ENCODE assay signal across 11 cellular contexts in the genomic region with DNA sequence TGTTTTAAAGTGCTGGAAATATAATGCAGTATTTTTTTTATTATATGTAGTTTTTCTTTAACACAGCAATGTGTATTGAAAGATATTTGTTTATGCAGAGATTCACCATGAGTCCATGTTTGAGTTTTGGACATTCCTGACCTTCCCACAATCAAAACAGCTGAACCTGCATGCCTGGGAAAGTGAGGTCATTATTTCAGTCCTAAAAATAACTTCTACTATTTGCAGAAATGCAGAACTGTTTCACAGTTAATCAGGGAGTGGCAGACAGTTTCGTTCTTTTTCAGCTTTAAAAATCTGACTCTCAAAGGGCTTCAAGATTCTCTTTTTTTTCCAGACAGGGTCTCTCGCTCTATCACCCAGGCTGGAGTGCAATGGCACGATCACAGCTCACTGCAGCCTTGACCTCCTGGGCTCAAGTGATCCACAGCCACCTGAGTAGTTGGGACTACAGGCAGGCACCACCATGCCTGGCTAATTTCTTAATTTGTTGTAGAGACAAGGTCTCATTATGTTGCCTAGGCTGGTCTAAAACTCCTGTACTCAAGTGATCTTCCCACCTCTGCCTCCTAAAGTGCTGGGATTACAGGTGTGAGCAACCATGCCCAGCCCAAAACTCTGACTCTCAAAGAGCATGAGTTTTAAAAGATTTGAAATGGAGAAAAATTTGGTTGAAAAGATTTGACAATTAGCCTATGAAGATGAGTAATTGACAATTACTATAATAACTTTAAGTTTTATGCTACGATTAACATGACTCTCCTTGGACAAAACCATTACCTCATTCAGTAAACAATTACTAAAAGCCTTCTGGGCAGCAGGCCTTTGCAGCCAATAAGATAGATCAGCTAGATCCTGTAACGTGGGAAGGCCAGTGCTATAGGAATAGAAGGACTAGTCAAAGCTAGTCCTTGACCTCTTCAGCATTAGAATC. TPM values are rescaled to one million over a fixed set of nuclear protein-coding genes. Genes with fewer than 3 reads are reported as not detected.
DNase-seq lines count a peak whose midpoint lies in the region; ATAC-seq and TF ChIP-seq lines count a peak whose summit lies in the region.
"Had no signal": no experiment of that assay in that cellular context is flagged by ENCODE, and none has a peak within 500 bp of the region (broad histone marks: within the 10 kb centered on the region; RNA-seq: fewer than 3 reads in every experiment).

No MANE protein-coding gene starts in this region.

- H2AFZ ChIP-seq in smooth muscle cell (ENCODE audit: low read depth): no peak overlapping the region

- H3K79me2 ChIP-seq in smooth muscle cell (ENCODE audit: low read depth): peaks cover 58% of the 10 kb centered on the region

- peak overlapping the region; percentile 37 for H3K4me2 ChIP-seq in smooth muscle cell

- H3K9ac ChIP-seq in smooth muscle cell (ENCODE audit: low read depth): peak overlapping the region; percentile 31

- H4K20me1 ChIP-seq in smooth muscle cell (ENCODE audit: low read depth): peaks cover 52% of the 10 kb centered on the region

- H3F3A ChIP-seq in smooth muscle cell (ENCODE audit: low read depth): peaks cover 70% of the 10 kb centered on the region

- H3K27ac ChIP-seq in SJCRH30 (peak overlapping the region; percentile 78), smooth muscle cell (ENCODE audit: low read depth) (peak overlapping the region; percentile 89)

- WGBS in smooth muscle cell (ENCODE audit: low lambda C conversion rate): 65% methylated on average over 5 of the region's 5 CpGs

- H3K4me3 ChIP-seq in SJCRH30: no peak overlapping the region
- H3K4me3 ChIP-seq in fibroblast of villous mesenchyme (ENCODE audit: low read depth, low read length): no peak overlapping the region
- H3K4me3 ChIP-seq in smooth muscle cell: no peak overlapping the region

- H3K36me3 ChIP-seq in SJCRH30 (peaks cover 54% of the 10 kb centered on the region), smooth muscle cell (ENCODE audit: low read depth) (peaks cover 3% of the 10 kb centered on the region)

- H3K27me3 ChIP-seq in SJCRH30 (no peaks in the 10 kb centered on the region), smooth muscle cell (ENCODE audit: low read depth) (no peaks in the 10 kb centered on the region)

- TF ChIP-seq CTCF in GM20000 (IDR thresholded peaks at IDR 0.05; ENCODE audit: extremely low read depth, missing control alignments) (no peak), fibroblast of villous mesenchyme (IDR thresholded peaks at IDR 0.05; ENCODE audit: insufficient read depth, low read depth, low read length) (no peak), smooth muscle cell (IDR thresholded peaks at IDR 0.05; ENCODE audit: borderline replicate concordance, insufficient read depth, poor library complexity, severe bottlenecking) (no peak)

- ATAC-seq in HG03108 (IDR thresholded peaks at IDR 0.05; ENCODE audit: unreplicated experiment) (no peak), GM19328 (IDR thresholded peaks at IDR 0.05; ENCODE audit: unreplicated experiment) (no peak)

- H3K4me1 ChIP-seq in SJCRH30: peaks cover 32% of the 10 kb centered on the region
- peaks cover 17% of the 10 kb centered on the region for H3K4me1 ChIP-seq in smooth muscle cell (ENCODE audit: low read depth)

- DNase-seq in GM20000 (ENCODE audit: low spot score): peak; percentile 44
- DNase-seq in SJCRH30: peak; percentile 19 to 50
- peak; percentile 74 for DNase-seq in fibroblast of villous mesenchyme (ENCODE audit: low read depth)
- no peak for DNase-seq in smooth muscle cell (lab: John Stamatoyannopoulos, UW; ENCODE audit: unreplicated experiment)
- DNase-seq in NCI-H146 treated with DMSO at 0.1 percent for 48 hours (lab: John Stamatoyannopoulos, UW; ENCODE audit: unreplicated experiment): no peak
- no peak for DNase-seq in NCI-H187 (lab: John Stamatoyannopoulos, UW)
- DNase-seq: foreskin melanocyte, H7, SHP77 had no signal

- H3K9me3 ChIP-seq in SJCRH30 (replicated peaks) (no peaks in the 10 kb centered on the region), smooth muscle cell (replicated peaks; ENCODE audit: low read depth) (no peaks in the 10 kb centered on the region)

RNA-seq across cellular contexts. Expression of gene MYL12B, which starts 5.0 kb away (rescaled TPM):
- 106 and 118 TPM in 2 replicates for total RNA-seq in SJCRH30 (2014; rRNA removed; shearing (Covaris generic))
- total RNA-seq in fibroblast of villous mesenchyme: 330 and 426 TPM in 2 replicates
- total RNA-seq in smooth muscle cell: 368 and 427 TPM in 2 replicates
- 498 TPM in 2 replicates for polyA plus RNA-seq in smooth muscle cell

RNA-seq across cellular contexts. Expression of gene MYL12A, which starts 9.4 kb away (rescaled TPM):
- total RNA-seq in SJCRH30 (2014; rRNA removed; shearing (Covaris generic)): 207 and 234 TPM in 2 replicates
- total RNA-seq in fibroblast of villous mesenchyme (861 and 1,222 TPM in 2 replicates), smooth muscle cell (777 and 802 TPM in 2 replicates)
- 915 and 953 TPM in 2 replicates for polyA plus RNA-seq in smooth muscle cell

RNA-seq across cellular contexts. Expression of gene MYOM1, which starts 37.2 kb away (rescaled TPM):
- 0.06 and 0.23 TPM in 2 replicates for total RNA-seq in SJCRH30 (2014; rRNA removed; shearing (Covaris generic))
- 0.32 and 0.86 TPM in 2 replicates for total RNA-seq in fibroblast of villous mesenchyme
- total RNA-seq in smooth muscle cell: 0.40 and 0.54 TPM in 2 replicates
- 0.20 and 0.87 TPM in 2 replicates for polyA plus RNA-seq in smooth muscle cell

Comparison
In these comparisons a context has a peak if more than half of its experiments do, and no peak if none do; other contexts are left out.
1. DNase-seq: peak in GM20000 (single experiment), SJCRH30 (2 of 2) and fibroblast of villous mesenchyme (single experiment); none in smooth muscle cell (single experiment), NCI-H146 treated with DMSO at 0.1 percent for 48 hours (single experiment) and NCI-H187 (0 of 2).